In the genomic region with DNA sequence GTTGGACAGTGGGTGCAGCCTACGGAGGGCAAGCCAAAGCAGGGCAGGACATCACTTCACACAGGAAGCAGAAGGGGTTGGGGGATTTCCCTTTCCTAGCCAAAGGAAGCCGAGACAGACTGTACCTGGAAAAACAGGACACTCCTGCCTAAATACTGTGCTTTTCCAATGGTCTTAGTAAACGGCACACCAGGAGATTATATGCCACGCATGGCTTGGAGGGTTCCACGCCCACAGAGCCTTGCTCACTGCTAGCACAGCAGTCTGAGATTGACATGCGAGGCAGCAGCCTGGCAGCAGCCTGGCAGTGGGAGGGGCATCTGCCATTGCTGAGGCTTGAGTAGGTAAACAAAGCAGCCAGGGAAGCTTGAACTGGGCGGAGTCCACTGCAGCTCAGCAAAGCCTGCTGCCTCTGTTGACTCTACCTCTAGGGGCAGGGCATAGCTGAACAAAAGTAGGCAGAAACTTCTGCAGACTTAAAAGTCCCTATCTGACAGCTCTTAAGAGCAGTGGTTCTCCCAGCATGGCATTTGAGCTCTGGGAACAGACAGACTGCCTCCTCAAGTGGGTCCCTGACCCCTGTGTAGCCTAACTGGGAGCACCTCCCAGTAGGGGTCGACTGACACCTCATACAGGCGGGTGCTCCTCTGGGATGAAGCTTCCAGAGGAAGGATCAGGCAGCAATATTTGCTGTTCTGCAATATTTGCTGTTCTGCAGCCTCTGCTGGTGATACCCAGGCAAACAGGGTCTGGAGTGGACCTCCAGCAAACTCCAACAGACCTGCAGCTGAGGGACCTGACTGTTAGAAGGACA, we compare ENCODE assay signal across 8 cellular contexts. TPM values are rescaled to one million over a fixed set of nuclear protein-coding genes. Genes with fewer than 3 reads are reported as not detected.
A peak's percentile ranks its signal among the peaks of the same experiment; 100 is the strongest.
DNase-seq lines count a peak whose midpoint lies in the region; ATAC-seq lines count a peak whose summit lies in the region.
"Not testable (repeated sequence)": the region's sequence is repeated elsewhere in the genome, so short reads cannot be mapped to it uniquely, and the experiment has no call there.

No MANE protein-coding gene starts in this region.

- H3K27me3 Mint-ChIP-seq in activated T-cell treated with anti-CD3 and anti-CD28 coated beads, Interleukin-2, amount 50 U/mL, for 72 hours (ENCODE audit: low read depth); effector memory CD8-positive, alpha-beta T cell: not testable (repeated sequence)
- H3K27me3 Mint-ChIP-seq in naive thymus-derived CD4-positive, alpha-beta T cell: peaks cover 0 to 31% (median 0%) of the 10 kb centered on the region in 5 donors

- H3K36me3 ChIP-seq in MG63; naive thymus-derived CD4-positive, alpha-beta T cell (ENCODE audit: control insufficient read depth in 2 of 3, insufficient read depth in 3 of 3, low read length in 3 of 3): not testable (repeated sequence)

- peaks cover 8 to 16% of the 10 kb centered on the region in 2 donors for H3K4me1 ChIP-seq in naive thymus-derived CD4-positive, alpha-beta T cell (ENCODE audit: control insufficient read depth in 2 of 2, insufficient read depth in 2 of 2, low read length in 2 of 2)

- CTCF ChIA-PET in naive thymus-derived CD4-positive, alpha-beta T cell (lab: Charles Lee): interaction anchor here (0.6 to 16.2 kb wide), 15 partner anchors 9 to 405 kb away, joined by 3 to 346 read pairs (median 5); a partner anchor contains a TSS

- H3K27ac Mint-ChIP-seq in activated T-cell treated with anti-CD3 and anti-CD28 coated beads, Interleukin-2, amount 50 U/mL, for 72 hours: peak overlapping the region; percentile 80
- not testable (repeated sequence) for H3K27ac Mint-ChIP-seq in effector memory CD8-positive, alpha-beta T cell
- peak overlapping the region in 6 of 9 donors; percentile 56 to 86 (median 76) for H3K27ac Mint-ChIP-seq in naive thymus-derived CD4-positive, alpha-beta T cell

- POLR2A ChIA-PET in naive thymus-derived CD4-positive, alpha-beta T cell (lab: Charles Lee): interaction anchor here (1.0 to 16.4 kb wide), 9 partner anchors 10 to 139 kb away, joined by 3 to 250 read pairs (median 5); a partner anchor contains a TSS

- not testable (repeated sequence) for H3K9me3 Mint-ChIP-seq in activated T-cell treated with anti-CD3 and anti-CD28 coated beads, Interleukin-2, amount 50 U/mL, for 72 hours; effector memory CD8-positive, alpha-beta T cell
- peaks cover 0 to 38% (median 10%) of the 10 kb centered on the region in 11 donors for H3K9me3 Mint-ChIP-seq in naive thymus-derived CD4-positive, alpha-beta T cell

- H3K4me1 Mint-ChIP-seq in activated T-cell treated with anti-CD3 and anti-CD28 coated beads, Interleukin-2, amount 50 U/mL, for 72 hours (ENCODE audit: low read depth): peaks cover 24% of the 10 kb centered on the region
- peaks cover 9 to 13% of the 10 kb centered on the region in 2 donors for H3K4me1 Mint-ChIP-seq in effector memory CD8-positive, alpha-beta T cell (ENCODE audit: low read depth in 2 of 2)
- peaks cover 11 to 49% (median 27%) of the 10 kb centered on the region in 7 donors for H3K4me1 Mint-ChIP-seq in naive thymus-derived CD4-positive, alpha-beta T cell

- not testable (repeated sequence) for H3K9me3 ChIP-seq in MG63; naive thymus-derived CD4-positive, alpha-beta T cell (ENCODE audit: control insufficient read depth in 2 of 3, low read length in 3 of 3)

- peak overlapping the region; percentile 23 to 69 for H3K4me3 Mint-ChIP-seq in activated T-cell treated with anti-CD3 and anti-CD28 coated beads, Interleukin-2, amount 50 U/mL, for 72 hours
- H3K4me3 Mint-ChIP-seq in effector memory CD8-positive, alpha-beta T cell: peak overlapping the region in 1 of 2 donors; percentile 8
- peak overlapping the region in 7 of 10 donors; percentile 36 to 58 (median 51) for H3K4me3 Mint-ChIP-seq in naive thymus-derived CD4-positive, alpha-beta T cell

- DNase-seq in DMS53 treated with DMSO at 0.1 percent for 48 hours (lab: John Stamatoyannopoulos, UW; ENCODE audit: unreplicated experiment): peak; percentile 80
- peak; percentile 70 for DNase-seq in MG63
- peak; percentile 57 for DNase-seq in NCI-H510A treated with DMSO at 0.1 percent for 48 hours (lab: John Stamatoyannopoulos, UW)
- peak; percentile 64 for DNase-seq in T-helper 22 cell (ENCODE audit: low read depth)
- DNase-seq in activated T-cell treated with anti-CD3 and anti-CD28 coated beads, Interleukin-2, amount 50 U/mL, for 72 hours: peak; percentile 69
- DNase-seq in effector memory CD8-positive, alpha-beta T cell: peak; percentile 42 to 49 (median 46)
- peak in 8 of 9 donors; percentile 47 to 90 (median 80) for DNase-seq in naive thymus-derived CD4-positive, alpha-beta T cell
- peak; percentile 65 to 83 (median 75) for DNase-seq in stimulated activated naive CD4-positive, alpha-beta T cell (lab: John Stamatoyannopoulos, UW)

- H3K27ac ChIP-seq in naive thymus-derived CD4-positive, alpha-beta T cell (ENCODE audit: low read depth, low read length): peak overlapping the region; percentile 25

- not testable (repeated sequence) for H3K4me3 ChIP-seq in MG63; naive thymus-derived CD4-positive, alpha-beta T cell (ENCODE audit: low read length)

- not testable (repeated sequence) for H3K36me3 Mint-ChIP-seq in activated T-cell treated with anti-CD3 and anti-CD28 coated beads, Interleukin-2, amount 50 U/mL, for 72 hours (ENCODE audit: insufficient read depth in 2 of 2)
- H3K36me3 Mint-ChIP-seq in effector memory CD8-positive, alpha-beta T cell (ENCODE audit: insufficient read depth): peaks cover 17% of the 10 kb centered on the region
- peaks cover 3 to 51% (median 15%) of the 10 kb centered on the region in 5 donors for H3K36me3 Mint-ChIP-seq in naive thymus-derived CD4-positive, alpha-beta T cell

- intact Hi-C loops in naive thymus-derived CD4-positive, alpha-beta T cell (cut with micrococcal nuclease): loop anchor here in 1 of 2 donors (1.0 kb wide), 2 partner anchors 10 to 117 kb away; a partner anchor contains a TSS

- ATAC-seq in activated T-cell treated with anti-CD3 and anti-CD28 coated beads, Interleukin-2, amount 50 U/mL, for 72 hours (replicated peaks in 1 of 2): peak; percentile 84 to 85
- peak; percentile 79 for ATAC-seq in effector memory CD8-positive, alpha-beta T cell (replicated peaks)
- peak; percentile 94 for ATAC-seq in naive thymus-derived CD4-positive, alpha-beta T cell

- not testable (repeated sequence) for H3K27me3 ChIP-seq in MG63; naive thymus-derived CD4-positive, alpha-beta T cell (ENCODE audit: control insufficient read depth in 2 of 2, insufficient read depth in 2 of 2, low read length in 2 of 2)

RNA-seq across cellular contexts. Expression of a gene that starts 10.1 kb away (rescaled TPM):
- 5.9 and 15.7 TPM in 2 replicates for total RNA-seq in MG63 (2014; rRNA removed; shearing (Covaris generic); ENCODE audit: low replicate concordance)
- total RNA-seq in activated T-cell treated with anti-CD3 and anti-CD28 coated beads, Interleukin-2, amount 50 U/mL, for 72 hours: 10 to 100 TPM; 24.1 to 27.9 TPM
- total RNA-seq in naive thymus-derived CD4-positive, alpha-beta T cell: 10 to 100 TPM; 29.3 to 47.1 (median 36.0) TPM
- polyA plus RNA-seq in naive thymus-derived CD4-positive, alpha-beta T cell: 10 to 100 TPM in 1 of 2 donors, 1 to 10 TPM in 1; 7.3 to 20.2 TPM

RNA-seq across cellular contexts. Expression of a gene that starts 34.7 kb away (rescaled TPM):
- total RNA-seq in MG63 (2014; rRNA removed; shearing (Covaris generic); ENCODE audit: low replicate concordance): 0.33 TPM in 1 of 2 replicates, not detected in the other
- total RNA-seq in activated T-cell treated with anti-CD3 and anti-CD28 coated beads, Interleukin-2, amount 50 U/mL, for 72 hours: 100 to 1,000 TPM; 108 to 127 TPM
- total RNA-seq in naive thymus-derived CD4-positive, alpha-beta T cell: 100 to 1,000 TPM; 219 to 250 (median 225) TPM
- 100 to 1,000 TPM; 113 to 234 TPM for polyA plus RNA-seq in naive thymus-derived CD4-positive, alpha-beta T cell

Comparison
In these comparisons a context has a peak if more than half of its experiments do, and no peak if none do; other contexts are left out.
1. RNA of a gene that starts 34.7 kb away (total RNA-seq): 219 to 250 TPM in naive thymus-derived CD4-positive, alpha-beta T cell and 108 to 127 TPM in activated T-cell treated with anti-CD3 and anti-CD28 coated beads, Interleukin-2, amount 50 U/mL, for 72 hours; 0.33 TPM in MG63; every median in the first group is over 10 times any median in the second.
2. Peak in every context shown above with its lines, with median percentiles within 50 percentile points of each other: DNase-seq and ATAC-seq.